ENCODE assay signal across 8 cellular contexts in genomic region chr1:37807220-37807554, GRCh38. TPM values are rescaled to one million over a fixed set of nuclear protein-coding genes. Genes with fewer than 3 reads are reported as not detected.
DNase-seq lines count a peak whose midpoint lies in the region; ATAC-seq, FAIRE-seq and TF ChIP-seq lines count a peak whose summit lies in the region.

No MANE protein-coding gene starts in this region.

- peaks cover 54% of the 10 kb centered on the region for H3K36me3 Mint-ChIP-seq in activated CD4-positive, alpha-beta T cell treated with anti-CD3 and anti-CD28 coated beads, Interleukin-2, amount 10 ng/mL, durations not matched to agents 24 days and 14 days (ENCODE audit: low read depth)
- peaks cover 9% of the 10 kb centered on the region for H3K36me3 Mint-ChIP-seq in activated naive CD8-positive, alpha-beta T cell

- DNase-seq in activated CD4-positive, alpha-beta T cell treated with anti-CD3 and anti-CD28 coated beads, Interleukin-2, amount 10 ng/mL, durations not matched to agents 24 days and 14 days = no peak
- no peak for DNase-seq in activated CD4-positive, alpha-beta T cell treated with anti-CD3 and anti-CD28 coated beads, Interleukin-2, amount 50 U/mL, for 48 hours
- DNase-seq in kidney (no peak), thoracic aorta (ENCODE audit: low spot score) (no peak), NCI-H1105 treated with DMSO at 0.1 percent for 48 hours (lab: John Stamatoyannopoulos, UW) (no peak), amygdala (lab: John Stamatoyannopoulos, UW) (no peak), AML-193 (lab: John Stamatoyannopoulos, UW) (no peak)

- FAIRE-seq in kidney (lab: Jason Lieb, UNC) = no peak

- no peak for ATAC-seq in thoracic aorta (ENCODE audit: insufficient number of reproducible peaks, low FRiP score, low read depth)

- H3K27me3 ChIP-seq in thoracic aorta (replicated peaks; ENCODE audit: insufficient read depth) = no peaks in the 10 kb centered on the region

- H3K4me3 ChIP-seq in kidney (ENCODE audit: low read length in 2 of 2) (peak overlapping the region; percentile 88 to 92), thoracic aorta (peak overlapping the region; percentile 91)

- H3K4me3 Mint-ChIP-seq in activated CD4-positive, alpha-beta T cell treated with anti-CD3 and anti-CD28 coated beads, Interleukin-2, amount 10 ng/mL, durations not matched to agents 24 days and 14 days = peak overlapping the region; percentile 98
- H3K4me3 Mint-ChIP-seq in activated naive CD8-positive, alpha-beta T cell = peak overlapping the region; percentile 90

- peak overlapping the region; percentile 10 to 54 for H3K27ac ChIP-seq in kidney (ENCODE audit: low read depth in 2 of 2, low read length in 2 of 2)
- H3K27ac ChIP-seq in thoracic aorta = peak overlapping the region; percentile 84 to 91

- intact Hi-C loops in activated CD4-positive, alpha-beta T cell treated with anti-CD3 and anti-CD28 coated beads, Interleukin-2, amount 10 ng/mL, durations not matched to agents 24 days and 14 days (cut with micrococcal nuclease) = loop anchor here (5.0 kb wide), 1 partner anchor 330 kb away; no protein-coding TSS in a partner anchor
- intact Hi-C loops in kidney (cut with DNase I) = no loop called here

- H3K9me3 ChIP-seq in kidney (ENCODE audit: control insufficient read depth in 1 of 2, low read length in 2 of 2) (no peaks in the 10 kb centered on the region), thoracic aorta (no peaks in the 10 kb centered on the region)

- no peak for TF ChIP-seq CTCF in kidney (IDR thresholded peaks at IDR 0.05; ENCODE audit: borderline replicate concordance, extremely low read depth, insufficient read depth)
- no peak for TF ChIP-seq CTCF in thoracic aorta (IDR thresholded peaks at IDR 0.05)

- H3K4me1 Mint-ChIP-seq in activated CD4-positive, alpha-beta T cell treated with anti-CD3 and anti-CD28 coated beads, Interleukin-2, amount 10 ng/mL, durations not matched to agents 24 days and 14 days = peaks cover 31% of the 10 kb centered on the region
- H3K4me1 Mint-ChIP-seq in activated naive CD8-positive, alpha-beta T cell (ENCODE audit: low read depth) = peaks cover 40% of the 10 kb centered on the region

- H3K27me3 Mint-ChIP-seq in activated CD4-positive, alpha-beta T cell treated with anti-CD3 and anti-CD28 coated beads, Interleukin-2, amount 10 ng/mL, durations not matched to agents 24 days and 14 days = no peaks in the 10 kb centered on the region
- no peaks in the 10 kb centered on the region for H3K27me3 Mint-ChIP-seq in activated naive CD8-positive, alpha-beta T cell

- no peaks in the 10 kb centered on the region for H3K9me3 Mint-ChIP-seq in activated CD4-positive, alpha-beta T cell treated with anti-CD3 and anti-CD28 coated beads, Interleukin-2, amount 10 ng/mL, durations not matched to agents 24 days and 14 days
- no peaks in the 10 kb centered on the region for H3K9me3 Mint-ChIP-seq in activated naive CD8-positive, alpha-beta T cell (ENCODE audit: low read depth)

- H3K9ac ChIP-seq in kidney (ENCODE audit: low read length in 2 of 2) = peak overlapping the region; percentile 35 to 79

- peaks cover 29 to 32% of the 10 kb centered on the region in 2 donors for H3K36me3 ChIP-seq in kidney (ENCODE audit: control insufficient read depth in 1 of 2, insufficient read depth in 2 of 2, low read length in 2 of 2)
- peaks cover 36% of the 10 kb centered on the region for H3K36me3 ChIP-seq in thoracic aorta

- H3K4me1 ChIP-seq in kidney (ENCODE audit: control insufficient read depth in 1 of 2, insufficient read depth in 1 of 2, low read depth in 1 of 2, low read length in 2 of 2) (peaks cover 15 to 17% of the 10 kb centered on the region in 2 donors), thoracic aorta (ENCODE audit: control insufficient read depth in 1 of 2, low read depth in 2 of 2) (peaks cover 12 to 30% of the 10 kb centered on the region in 2 donors)

- H3K27ac Mint-ChIP-seq in activated CD4-positive, alpha-beta T cell treated with anti-CD3 and anti-CD28 coated beads, Interleukin-2, amount 10 ng/mL, durations not matched to agents 24 days and 14 days = peak overlapping the region; percentile 81
- H3K27ac Mint-ChIP-seq in activated naive CD8-positive, alpha-beta T cell = peak overlapping the region; percentile 83

RNA-seq across cellular contexts. Expression of gene C1orf122, which starts 0.4 kb away (rescaled TPM):
- total RNA-seq in activated CD4-positive, alpha-beta T cell treated with anti-CD3 and anti-CD28 coated beads, Interleukin-2, amount 10 ng/mL, durations not matched to agents 24 days and 14 days = 26.4 and 26.7 TPM in 2 replicates
- 37.2 TPM for total RNA-seq in kidney
- 147 TPM for polyA plus RNA-seq in kidney (ENCODE audit: insufficient read depth, low read depth, low replicate concordance)
- total RNA-seq in thoracic aorta = 10 to 100 TPM; 33.9 to 96.0 TPM

RNA-seq across cellular contexts. Expression of gene YRDC, which starts 0.8 kb away (rescaled TPM):
- 69.9 and 76.1 TPM in 2 replicates for total RNA-seq in activated CD4-positive, alpha-beta T cell treated with anti-CD3 and anti-CD28 coated beads, Interleukin-2, amount 10 ng/mL, durations not matched to agents 24 days and 14 days
- total RNA-seq in kidney (9.0 TPM), thoracic aorta (1 to 10 TPM; 8.7 to 9.7 TPM)
- 11.0 TPM for polyA plus RNA-seq in kidney (ENCODE audit: insufficient read depth, low read depth, low replicate concordance)

RNA-seq across cellular contexts. Expression of gene MANEAL, which starts 13.5 kb away (rescaled TPM):
- 2.7 and 3.1 TPM in 2 replicates for total RNA-seq in activated CD4-positive, alpha-beta T cell treated with anti-CD3 and anti-CD28 coated beads, Interleukin-2, amount 10 ng/mL, durations not matched to agents 24 days and 14 days
- 4.7 TPM for total RNA-seq in kidney
- polyA plus RNA-seq in kidney (ENCODE audit: insufficient read depth, low read depth, low replicate concordance) = 4.6 TPM
- 1 to 10 TPM; 1.8 TPM for total RNA-seq in thoracic aorta

RNA-seq across cellular contexts. Expression of gene EPHA10, which starts 42.3 kb away (rescaled TPM):
- 0.21 and 0.31 TPM in 2 replicates for total RNA-seq in activated CD4-positive, alpha-beta T cell treated with anti-CD3 and anti-CD28 coated beads, Interleukin-2, amount 10 ng/mL, durations not matched to agents 24 days and 14 days
- total RNA-seq in kidney = 0.88 TPM
- not detected for polyA plus RNA-seq in kidney (ENCODE audit: insufficient read depth, low read depth, low replicate concordance)
- total RNA-seq in thoracic aorta = not detected

RNA-seq across cellular contexts. Expression of gene MTF1, which starts 52.2 kb away (rescaled TPM):
- total RNA-seq in activated CD4-positive, alpha-beta T cell treated with anti-CD3 and anti-CD28 coated beads, Interleukin-2, amount 10 ng/mL, durations not matched to agents 24 days and 14 days = 31.2 and 31.6 TPM in 2 replicates
- total RNA-seq in kidney (26.7 TPM), thoracic aorta (1 to 10 TPM; 4.5 to 9.3 TPM)
- polyA plus RNA-seq in kidney (ENCODE audit: insufficient read depth, low read depth, low replicate concordance) = 2.2 TPM
